Comparison of ENCODE assay signal across 17 cellular contexts in the genomic region with DNA sequence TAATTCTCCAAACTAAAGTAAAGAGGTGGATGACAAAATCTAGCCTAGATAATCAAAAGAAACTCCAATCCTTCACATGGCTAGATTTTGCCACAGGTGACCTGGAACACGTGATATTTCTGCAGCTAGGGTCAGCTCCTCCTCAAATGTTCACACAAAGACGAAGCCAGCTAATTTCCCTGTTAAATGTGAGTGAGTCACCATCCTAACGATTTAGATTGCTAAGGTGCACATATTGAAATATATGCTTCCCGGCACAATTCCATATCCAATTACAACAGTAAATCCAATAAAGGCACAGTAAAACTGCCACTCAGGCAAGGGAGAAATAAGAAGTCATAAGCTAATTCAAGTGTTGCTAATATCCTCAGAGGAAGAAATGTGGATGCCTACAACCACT. TPM values are rescaled to one million over a fixed set of nuclear protein-coding genes. Genes with fewer than 3 reads are reported as not detected.
A peak's percentile ranks its signal among the peaks of the same experiment; 100 is the strongest.
DNase-seq lines count a peak whose midpoint lies in the region; ATAC-seq and TF ChIP-seq lines count a peak whose summit lies in the region.
"Had no signal": no experiment of that assay in that cellular context is flagged by ENCODE, and none has a peak within 500 bp of the region (broad histone marks: within the 10 kb centered on the region; RNA-seq: fewer than 3 reads in every experiment).

No MANE protein-coding gene starts in this region.

- no peaks in the 10 kb centered on the region for H3K36me3 ChIP-seq in mucosa of descending colon (ENCODE audit: low read depth)
- H3K36me3 ChIP-seq: SJSA1 had no signal

- no peaks in the 10 kb centered on the region for H3K9me3 Mint-ChIP-seq in T-cell
- H3K9me3 Mint-ChIP-seq: nephron had no signal

- DNase-seq in DMS153 treated with DMSO at 0.1 percent for 48 hours (lab: John Stamatoyannopoulos, UW; ENCODE audit: unreplicated experiment) (peak; percentile 29), HT-29 (ENCODE audit: low spot score) (peak; percentile 46), T-cell (no peak), mucosa of descending colon (peak in 1 of 3 donors; percentile 39), CD1c-positive myeloid dendritic cell (ENCODE audit: extremely low spot score) (no peak)
- no peak for DNase-seq in activated naive CD4-positive, alpha-beta T cell treated with Interleukin-2 at 50 U/mL for 16 hours
- DNase-seq: activated CD4-positive, alpha-beta T cell treated with anti-CD3 and anti-CD28 coated beads, Interleukin-2, amount 50 U/mL, for 48 hours; C1 segment of cervical spinal cord; IMR-90; NCI-H1694; stimulated activated CD4-positive, alpha-beta T cell treated with anti-CD3 and anti-CD28 coated beads, Interleukin-4, amount 100 ng/mL, for 1 hour; trophoblast cell had no signal

- no peaks in the 10 kb centered on the region for H3K36me3 Mint-ChIP-seq in T-cell

- H3K9me3 ChIP-seq in mucosa of descending colon, result no peaks in the 10 kb centered on the region
- H3K9me3 ChIP-seq: SJSA1 had no signal

- no peaks in the 10 kb centered on the region for H3K27me3 Mint-ChIP-seq in T-cell

- ATAC-seq in T-cell (replicated peaks in 1 of 4) (no peak), mucosa of descending colon (peak; percentile 98), GM18867 (IDR thresholded peaks at IDR 0.05; ENCODE audit: unreplicated experiment) (no peak)
- ATAC-seq: sciatic nerve had no signal

- H3K4me3 ChIP-seq in mucosa of descending colon, result no peak overlapping the region
- H3K4me3 ChIP-seq: lung, SJSA1 had no signal

- TF ChIP-seq CTCF in mucosa of descending colon (IDR thresholded peaks at IDR 0.05), result no peak

- CTCF ChIA-PET in T-cell (lab: Charles Lee), result interaction anchor here in 1 of 2 donors (0.7 kb wide), 1 partner anchor 30 kb away, joined by 3 read pairs; no protein-coding TSS in a partner anchor

- POLR2A ChIA-PET in T-cell (lab: Charles Lee), result interaction anchor here in 1 of 2 donors (0.6 to 0.7 kb wide), 2 partner anchors 15 to 101 kb away, joined by 3 read pairs; no protein-coding TSS in a partner anchor

- intact Hi-C loops in mucosa of descending colon (cut with DNase I, micrococcal nuclease), result no loop called here

- H3K4me1 Mint-ChIP-seq in T-cell, result peaks cover 38 to 54% (median 42%) of the 10 kb centered on the region in 3 donors

- H3K4me1 ChIP-seq in mucosa of descending colon (ENCODE audit: low read depth), result peaks cover 2% of the 10 kb centered on the region
- H3K4me1 ChIP-seq: SJSA1 had no signal

- H3K27ac Mint-ChIP-seq in T-cell, result peak overlapping the region; percentile 63 to 73
- H3K27ac Mint-ChIP-seq: nephron had no signal

- H3K4me3 Mint-ChIP-seq in T-cell, result no peak overlapping the region
- H3K4me3 Mint-ChIP-seq: nephron had no signal

RNA-seq across cellular contexts. Expression of a gene that starts 28.7 kb away (rescaled TPM):
- 6.8 and 7.5 TPM in 2 replicates for total RNA-seq in HT-29 (2014; rRNA removed; shearing (Covaris generic))
- 10 to 100 TPM; 23.4 to 64.1 (median 31.0) TPM for total RNA-seq in T-cell
- 10 to 100 TPM in 1 of 3 donors, 1 to 10 TPM in 2; 5.6 to 11.1 (median 8.6) TPM for total RNA-seq in mucosa of descending colon

Comparison
In these comparisons a context has a peak if more than half of its experiments do, and no peak if none do; other contexts are left out.
1. DNase-seq: peak in DMS153 treated with DMSO at 0.1 percent for 48 hours (single experiment) and HT-29 (single experiment); none in T-cell (0 of 34), CD1c-positive myeloid dendritic cell (single experiment) and activated naive CD4-positive, alpha-beta T cell treated with Interleukin-2 at 50 U/mL for 16 hours (single experiment).